In genomic region chr21:32771134-32771523, GRCh38 we compare ENCODE assay signal across 8 cellular contexts. TPM values are rescaled to one million over a fixed set of nuclear protein-coding genes. Genes with fewer than 3 reads are reported as not detected.
A peak's percentile ranks its signal among the peaks of the same experiment; 100 is the strongest.
DNase-seq lines count a peak whose midpoint lies in the region; ATAC-seq and TF ChIP-seq lines count a peak whose summit lies in the region.

No MANE protein-coding gene starts in this region.

- H3K4me1 ChIP-seq in ES-I3 (ENCODE audit: insufficient read depth, low read length) = no peaks in the 10 kb centered on the region

- in situ Hi-C loops in brain microvascular endothelial cell (cut with HindIII; ENCODE audit: low pct_ligation_motif_present, low sequenced_read_pairs) = no loop called here

- H3K4me3 ChIP-seq in brain microvascular endothelial cell (ENCODE audit: low read depth, low read length) = peak overlapping the region; percentile 93

- peaks cover 60 to 67% of the 10 kb centered on the region in 2 donors for H3K4me1 Mint-ChIP-seq in immature natural killer cell

- peaks cover 14 to 27% (median 15%) of the 10 kb centered on the region in 3 donors for H3K27me3 Mint-ChIP-seq in immature natural killer cell (ENCODE audit: low read depth in 3 of 3)

- no peak for TF ChIP-seq CTCF in brain microvascular endothelial cell (IDR thresholded peaks at IDR 0.05; ENCODE audit: low read depth, low read length, missing control alignments)

- peak overlapping the region; percentile 90 to 99 (median 95) for H3K27ac Mint-ChIP-seq in immature natural killer cell

- no peaks in the 10 kb centered on the region for H3K27me3 ChIP-seq in brain microvascular endothelial cell (replicated peaks)

- H3K36me3 Mint-ChIP-seq in immature natural killer cell = peaks cover 0 to 27% (median 11%) of the 10 kb centered on the region in 3 donors

- ATAC-seq in GM19467 (IDR thresholded peaks at IDR 0.05; ENCODE audit: unreplicated experiment) (peak; percentile 37), HG03558 (IDR thresholded peaks at IDR 0.05; ENCODE audit: extremely low read depth, unreplicated experiment) (peak; percentile 14)

- H3K36me3 ChIP-seq in ES-I3 (ENCODE audit: insufficient read depth, low read length) = peaks cover 13% of the 10 kb centered on the region
- peaks cover 7% of the 10 kb centered on the region for H3K36me3 ChIP-seq in brain microvascular endothelial cell (replicated peaks)

- peak overlapping the region; percentile 94 to 96 (median 96) for H3K4me3 Mint-ChIP-seq in immature natural killer cell

- H3K9ac ChIP-seq in ES-I3 (ENCODE audit: low read depth, low read length) = peak overlapping the region; percentile 100

- H3K27ac ChIP-seq in brain microvascular endothelial cell = peak overlapping the region; percentile 89

- H3K9me3 Mint-ChIP-seq in immature natural killer cell = peaks cover 0 to 5% (median 2%) of the 10 kb centered on the region in 6 donors

- DNase-seq in T-helper 1 cell (peak in 4 of 5 donors; percentile 9 to 65 (median 38)), brain microvascular endothelial cell (peak; percentile 51), immature natural killer cell (no peak), putamen (ENCODE audit: low spot score) (no peak)
- peak; percentile 51 for DNase-seq in stimulated activated CD4-positive, alpha-beta T cell treated with anti-CD3 and anti-CD28 coated beads, Interleukin-1b, Interleukin-23, amount 100 ng/mL, for 48 hours

- H3K9me3 ChIP-seq in ES-I3 (ENCODE audit: control insufficient read depth, insufficient read depth, low read length) = no peaks in the 10 kb centered on the region; the same call in 1 of the 2 replicates

RNA-seq across cellular contexts. Expression of gene PAXBP1, which starts 0.4 kb away (rescaled TPM):
- 10 to 100 TPM in 1 of 3 donors, 1 to 10 TPM in 2; 1.3 to 11.6 (median 4.9) TPM for polyA plus RNA-seq in immature natural killer cell

RNA-seq across cellular contexts. Expression of gene SYNJ1, which starts 43.3 kb away (rescaled TPM):
- 1 to 10 TPM in 2 of 3 donors, under 1 TPM in 1; 0.05 to 7.9 (median 2.1) TPM for polyA plus RNA-seq in immature natural killer cell

Comparison
In these comparisons a context has a peak if more than half of its experiments do, and no peak if none do; other contexts are left out.
1. DNase-seq: peak in T-helper 1 cell (4 of 5), brain microvascular endothelial cell (single experiment) and stimulated activated CD4-positive, alpha-beta T cell treated with anti-CD3 and anti-CD28 coated beads, Interleukin-1b, Interleukin-23, amount 100 ng/mL, for 48 hours (single experiment); none in immature natural killer cell (0 of 3) and putamen (single experiment).